Comparison of ENCODE assay signal across 10 cellular contexts in the genomic region with DNA sequence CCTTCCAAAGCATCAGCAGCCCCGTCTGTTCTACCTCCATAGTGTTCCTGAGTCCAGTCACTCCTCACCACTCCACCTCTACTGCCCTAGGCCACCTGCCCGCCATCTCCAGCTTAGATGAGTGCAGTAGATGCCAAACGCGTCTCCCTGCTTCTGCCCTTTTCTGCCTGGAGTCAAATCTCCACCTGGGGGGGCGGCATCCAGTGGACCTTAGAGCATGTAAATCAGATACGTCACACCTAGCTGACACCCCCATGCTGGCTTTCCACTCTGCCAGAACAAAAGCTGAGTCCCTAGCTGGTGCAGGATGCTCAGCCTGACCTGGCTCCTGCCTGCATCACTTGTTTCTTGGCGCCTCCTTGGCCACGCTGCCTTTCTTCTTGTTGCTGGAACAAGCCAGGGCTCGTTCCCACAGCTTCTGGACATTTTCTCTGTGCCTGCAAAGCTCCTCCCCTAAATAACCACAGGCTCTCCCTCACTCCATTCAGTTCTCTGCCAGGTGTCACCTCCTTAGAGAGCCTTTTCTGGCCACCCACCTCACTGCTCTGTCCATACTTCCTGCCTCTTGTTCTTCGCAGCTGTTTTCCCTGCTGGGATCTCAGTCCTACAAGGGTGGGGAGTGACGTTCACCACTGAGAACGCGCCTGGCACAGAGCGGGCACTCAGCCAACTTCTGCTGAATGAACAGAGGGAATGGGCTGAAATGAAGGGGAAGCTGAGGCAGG. TPM values are rescaled to one million over a fixed set of nuclear protein-coding genes. Genes with fewer than 3 reads are reported as not detected.
A peak's percentile ranks its signal among the peaks of the same experiment; 100 is the strongest.
DNase-seq lines count a peak whose midpoint lies in the region; ATAC-seq lines count a peak whose summit lies in the region.
"Had no signal": no experiment of that assay in that cellular context is flagged by ENCODE, and none has a peak within 500 bp of the region (broad histone marks: within the 10 kb centered on the region; RNA-seq: fewer than 3 reads in every experiment).

No MANE protein-coding gene starts in this region.

- peak; percentile 5 for DNase-seq in activated CD4-positive, CD25-positive, alpha-beta regulatory T cell treated with anti-CD3 and anti-CD28 coated beads, Interleukin-2, amount 50 U/mL, for 72 hours
- no peak for DNase-seq in activated CD4-positive, CD25-positive, alpha-beta regulatory T cell (lab: John Stamatoyannopoulos, UW)
- DNase-seq in amygdala (lab: John Stamatoyannopoulos, UW), result peak in 52 of 56 donors; percentile 28 to 90 (median 72)
- peak; percentile 92 for DNase-seq in medulla oblongata (ENCODE audit: extremely low spot score)
- no peak for DNase-seq in T-helper 2 cell
- DNase-seq: transverse colon had no signal

- ATAC-seq in GM21526 (IDR thresholded peaks at IDR 0.05; ENCODE audit: low FRiP score, unreplicated experiment), result no peak
- ATAC-seq in GM18907 (IDR thresholded peaks at IDR 0.05; ENCODE audit: unreplicated experiment), result no peak

- peak overlapping the region; percentile 99 for H3K27ac ChIP-seq in temporal lobe (ENCODE audit: low read depth, low read length)
- H3K27ac ChIP-seq: hepatocyte, transverse colon had no signal

RNA-seq across cellular contexts. Expression of gene DDR1, which starts 5.8 kb away (rescaled TPM):
- 147 TPM for total RNA-seq in temporal lobe

RNA-seq across cellular contexts. Expression of gene GTF2H4, which starts 17.9 kb away (rescaled TPM):
- 20.7 TPM for total RNA-seq in temporal lobe

RNA-seq across cellular contexts. Expression of gene VARS2, which starts 24.0 kb away (rescaled TPM):
- total RNA-seq in temporal lobe, result 23.4 TPM

RNA-seq across cellular contexts. Expression of gene SFTA2, which starts 41.9 kb away (rescaled TPM):
- total RNA-seq in temporal lobe, result not detected
- total RNA-seq: hepatocyte, transverse colon had no signal

RNA-seq across cellular contexts. Expression of gene MUCL3, which starts 50.7 kb away (rescaled TPM):
- total RNA-seq in temporal lobe, result not detected

Comparison
In these comparisons a context has a peak if more than half of its experiments do, and no peak if none do; other contexts are left out.
1. DNase-seq: peak in activated CD4-positive, CD25-positive, alpha-beta regulatory T cell treated with anti-CD3 and anti-CD28 coated beads, Interleukin-2, amount 50 U/mL, for 72 hours (single experiment), amygdala (52 of 56) and medulla oblongata (single experiment); none in activated CD4-positive, CD25-positive, alpha-beta regulatory T cell (0 of 4) and T-helper 2 cell (0 of 5).